In genomic region chr22:32407332-32407731, GRCh38 we compare ENCODE assay signal across 1 cellular context.
A peak's percentile ranks its signal among the peaks of the same experiment; 100 is the strongest.
TF ChIP-seq lines count a peak whose summit lies in the region.

No MANE protein-coding gene starts in this region.

TF ChIP-seq in GM12878, 131 proteins besides CTCF, POLR2A, EP300 and RAD21 (continues in another document):
- 0 out of 2 replicates have a peak, but pooled peaks have one; percentile 46 for TF ChIP-seq HDGF (IDR thresholded peaks at IDR 0.05)
- TF ChIP-seq CBX3 (IDR thresholded peaks at IDR 0.05; ENCODE audit: borderline replicate concordance, low read depth): no peak
- TF ChIP-seq, protein P1, sequence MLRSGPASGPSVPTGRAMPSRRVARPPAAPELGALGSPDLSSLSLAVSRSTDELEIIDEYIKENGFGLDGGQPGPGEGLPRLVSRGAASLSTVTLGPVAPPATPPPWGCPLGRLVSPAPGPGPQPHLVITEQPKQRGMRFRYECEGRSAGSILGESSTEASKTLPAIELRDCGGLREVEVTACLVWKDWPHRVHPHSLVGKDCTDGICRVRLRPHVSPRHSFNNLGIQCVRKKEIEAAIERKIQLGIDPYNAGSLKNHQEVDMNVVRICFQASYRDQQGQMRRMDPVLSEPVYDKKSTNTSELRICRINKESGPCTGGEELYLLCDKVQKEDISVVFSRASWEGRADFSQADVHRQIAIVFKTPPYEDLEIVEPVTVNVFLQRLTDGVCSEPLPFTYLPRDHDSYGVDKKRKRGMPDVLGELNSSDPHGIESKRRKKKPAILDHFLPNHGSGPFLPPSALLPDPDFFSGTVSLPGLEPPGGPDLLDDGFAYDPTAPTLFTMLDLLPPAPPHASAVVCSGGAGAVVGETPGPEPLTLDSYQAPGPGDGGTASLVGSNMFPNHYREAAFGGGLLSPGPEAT (IDR thresholded peaks at IDR 0.05; ENCODE audit: low read depth): peak; percentile 48; the same call in 1 of the 2 replicates
- TF ChIP-seq GATAD2B (conservative IDR thresholded peaks at IDR 0.05; ENCODE audit: low read depth): no peak
- no peak for TF ChIP-seq ZBED1 (IDR thresholded peaks at IDR 0.05; ENCODE audit: borderline replicate concordance)
- TF ChIP-seq ATF2 (IDR thresholded peaks at IDR 0.05; ENCODE audit: low read length): no peak
- 0 out of 2 replicates have a peak, but pooled peaks have one; percentile 8 for TF ChIP-seq LARP7 (IDR thresholded peaks at IDR 0.05)
- peak; percentile 32; the same call in 1 of the 2 replicates for TF ChIP-seq NFIC (IDR thresholded peaks at IDR 0.05; ENCODE audit: low read depth, low read length)
- TF ChIP-seq IKZF2 (IDR thresholded peaks at IDR 0.05): peak; percentile 72 to 75; a peak in 3 of 4 replicates
- TF ChIP-seq, protein P2, sequence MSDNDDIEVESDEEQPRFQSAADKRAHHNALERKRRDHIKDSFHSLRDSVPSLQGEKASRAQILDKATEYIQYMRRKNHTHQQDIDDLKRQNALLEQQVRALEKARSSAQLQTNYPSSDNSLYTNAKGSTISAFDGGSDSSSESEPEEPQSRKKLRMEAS (IDR thresholded peaks at IDR 0.05; ENCODE audit: low read depth, low read length): no peak
- TF ChIP-seq BACH1 (IDR thresholded peaks at IDR 0.05; ENCODE audit: borderline replicate concordance): no peak
- 0 out of 2 replicates have a peak, but pooled peaks have one; percentile 36 for TF ChIP-seq PAX5 (IDR thresholded peaks at IDR 0.05; ENCODE audit: borderline replicate concordance, low read depth, low read length)
- TF ChIP-seq MEF2B (IDR thresholded peaks at IDR 0.05; ENCODE audit: partially characterized antibody, poor library complexity, severe bottlenecking): peak; percentile 15
- TF ChIP-seq, protein P3, sequence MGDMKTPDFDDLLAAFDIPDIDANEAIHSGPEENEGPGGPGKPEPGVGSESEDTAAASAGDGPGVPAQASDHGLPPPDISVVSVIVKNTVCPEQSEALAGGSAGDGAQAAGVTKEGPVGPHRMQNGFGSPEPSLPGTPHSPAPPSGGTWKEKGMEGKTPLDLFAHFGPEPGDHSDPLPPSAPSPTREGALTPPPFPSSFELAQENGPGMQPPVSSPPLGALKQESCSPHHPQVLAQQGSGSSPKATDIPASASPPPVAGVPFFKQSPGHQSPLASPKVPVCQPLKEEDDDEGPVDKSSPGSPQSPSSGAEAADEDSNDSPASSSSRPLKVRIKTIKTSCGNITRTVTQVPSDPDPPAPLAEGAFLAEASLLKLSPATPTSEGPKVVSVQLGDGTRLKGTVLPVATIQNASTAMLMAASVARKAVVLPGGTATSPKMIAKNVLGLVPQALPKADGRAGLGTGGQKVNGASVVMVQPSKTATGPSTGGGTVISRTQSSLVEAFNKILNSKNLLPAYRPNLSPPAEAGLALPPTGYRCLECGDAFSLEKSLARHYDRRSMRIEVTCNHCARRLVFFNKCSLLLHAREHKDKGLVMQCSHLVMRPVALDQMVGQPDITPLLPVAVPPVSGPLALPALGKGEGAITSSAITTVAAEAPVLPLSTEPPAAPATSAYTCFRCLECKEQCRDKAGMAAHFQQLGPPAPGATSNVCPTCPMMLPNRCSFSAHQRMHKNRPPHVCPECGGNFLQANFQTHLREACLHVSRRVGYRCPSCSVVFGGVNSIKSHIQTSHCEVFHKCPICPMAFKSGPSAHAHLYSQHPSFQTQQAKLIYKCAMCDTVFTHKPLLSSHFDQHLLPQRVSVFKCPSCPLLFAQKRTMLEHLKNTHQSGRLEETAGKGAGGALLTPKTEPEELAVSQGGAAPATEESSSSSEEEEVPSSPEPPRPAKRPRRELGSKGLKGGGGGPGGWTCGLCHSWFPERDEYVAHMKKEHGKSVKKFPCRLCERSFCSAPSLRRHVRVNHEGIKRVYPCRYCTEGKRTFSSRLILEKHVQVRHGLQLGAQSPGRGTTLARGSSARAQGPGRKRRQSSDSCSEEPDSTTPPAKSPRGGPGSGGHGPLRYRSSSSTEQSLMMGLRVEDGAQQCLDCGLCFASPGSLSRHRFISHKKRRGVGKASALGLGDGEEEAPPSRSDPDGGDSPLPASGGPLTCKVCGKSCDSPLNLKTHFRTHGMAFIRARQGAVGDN (IDR thresholded peaks at IDR 0.05): no peak
- no peak for TF ChIP-seq PML (IDR thresholded peaks at IDR 0.05; ENCODE audit: low read length)
- no peak for TF ChIP-seq NFYA (IDR thresholded peaks at IDR 0.05; ENCODE audit: borderline replicate concordance, low read depth, low read length)
- TF ChIP-seq, protein P4, sequence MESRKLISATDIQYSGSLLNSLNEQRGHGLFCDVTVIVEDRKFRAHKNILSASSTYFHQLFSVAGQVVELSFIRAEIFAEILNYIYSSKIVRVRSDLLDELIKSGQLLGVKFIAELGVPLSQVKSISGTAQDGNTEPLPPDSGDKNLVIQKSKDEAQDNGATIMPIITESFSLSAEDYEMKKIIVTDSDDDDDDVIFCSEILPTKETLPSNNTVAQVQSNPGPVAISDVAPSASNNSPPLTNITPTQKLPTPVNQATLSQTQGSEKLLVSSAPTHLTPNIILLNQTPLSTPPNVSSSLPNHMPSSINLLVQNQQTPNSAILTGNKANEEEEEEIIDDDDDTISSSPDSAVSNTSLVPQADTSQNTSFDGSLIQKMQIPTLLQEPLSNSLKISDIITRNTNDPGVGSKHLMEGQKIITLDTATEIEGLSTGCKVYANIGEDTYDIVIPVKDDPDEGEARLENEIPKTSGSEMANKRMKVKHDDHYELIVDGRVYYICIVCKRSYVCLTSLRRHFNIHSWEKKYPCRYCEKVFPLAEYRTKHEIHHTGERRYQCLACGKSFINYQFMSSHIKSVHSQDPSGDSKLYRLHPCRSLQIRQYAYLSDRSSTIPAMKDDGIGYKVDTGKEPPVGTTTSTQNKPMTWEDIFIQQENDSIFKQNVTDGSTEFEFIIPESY (IDR thresholded peaks at IDR 0.05): no peak
- no peak for TF ChIP-seq MYC (IDR thresholded peaks at IDR 0.05; ENCODE audit: insufficient read depth, insufficient read length, insufficient replicate concordance, low read length, severe bottlenecking)
- no peak for TF ChIP-seq CEBPZ (IDR thresholded peaks at IDR 0.05; ENCODE audit: low read depth, low read length)
- TF ChIP-seq ATF7 (IDR thresholded peaks at IDR 0.05; ENCODE audit: low read depth): peak; percentile 58
- TF ChIP-seq ZNF24 (IDR thresholded peaks at IDR 0.05): peak; percentile 71
- TF ChIP-seq DPF2 (IDR thresholded peaks at IDR 0.05): peak; percentile 93
- 0 out of 2 replicates have a peak, but pooled peaks have one; percentile 14 for TF ChIP-seq RUNX3 (IDR thresholded peaks at IDR 0.05; ENCODE audit: low read length)
- TF ChIP-seq MEF2A (IDR thresholded peaks at IDR 0.05; ENCODE audit: insufficient read depth, low read depth, low read length): 0 out of 2 replicates have a peak, but pooled peaks have one; percentile 22
- no peak for TF ChIP-seq ZBTB40 (IDR thresholded peaks at IDR 0.05; ENCODE audit: borderline replicate concordance)
- peak; percentile 55 for TF ChIP-seq MTA2 (IDR thresholded peaks at IDR 0.05; ENCODE audit: low read depth)
- TF ChIP-seq CUX1 (IDR thresholded peaks at IDR 0.05; ENCODE audit: insufficient replicate concordance, low read depth, low read length): no peak
- TF ChIP-seq RAD51 (IDR thresholded peaks at IDR 0.05): no peak
- TF ChIP-seq WRNIP1 (IDR thresholded peaks at IDR 0.05; ENCODE audit: borderline replicate concordance, low read depth, low read length): no peak
- no peak for TF ChIP-seq TAF1 (IDR thresholded peaks at IDR 0.05; ENCODE audit: borderline replicate concordance, low read depth, low read length)
- TF ChIP-seq ETV6 (conservative IDR thresholded peaks at IDR 0.05 in 1 of 2, IDR thresholded peaks at IDR 0.05 in 1 of 2; ENCODE audit: borderline replicate concordance in 1 of 2, low read depth in 1 of 2): peak in 1 of 2 experiments; percentile 73; a peak in 2 of 4 replicates
